ENCODE assay signal across 1 cellular context in the genomic region with DNA sequence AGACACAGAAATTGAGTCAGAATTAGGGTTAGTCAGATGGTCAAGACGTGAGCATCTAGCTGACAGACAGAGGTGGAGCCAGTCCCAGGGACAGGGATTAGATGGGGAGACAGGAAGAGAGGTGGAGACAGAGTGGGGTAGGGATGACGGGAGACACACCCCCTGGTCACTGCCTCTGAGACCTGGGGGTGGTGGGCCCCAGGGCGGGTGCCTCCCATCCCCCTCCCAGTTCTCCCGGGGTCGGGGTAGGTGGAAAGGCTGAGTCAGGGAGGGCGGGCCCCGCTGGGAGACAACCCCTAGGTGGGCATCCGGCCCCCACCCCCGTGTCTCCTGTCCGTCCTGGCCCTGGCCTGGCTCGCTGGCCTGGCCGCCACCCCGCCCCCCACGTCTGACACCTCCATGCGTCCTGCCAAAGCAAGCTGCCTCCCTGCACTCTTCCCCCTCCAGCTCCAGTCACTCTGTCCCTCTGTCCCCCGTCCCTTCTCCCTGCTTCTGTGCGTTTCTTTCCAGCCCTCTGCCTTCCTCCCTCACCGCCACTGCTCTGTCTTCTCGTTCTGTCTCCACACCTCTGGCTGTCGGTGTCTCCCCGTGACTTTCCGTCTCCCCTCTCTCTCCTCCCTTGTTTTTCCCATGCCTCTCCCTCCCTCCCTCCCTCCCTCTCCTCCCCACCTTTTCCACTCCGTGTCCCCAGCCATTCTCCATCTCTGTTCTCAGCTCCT.
TF ChIP-seq lines count a peak whose summit lies in the region.

No MANE protein-coding gene starts in this region.

TF ChIP-seq in HepG2, 621 proteins besides CTCF, POLR2A, EP300 and RAD21 (continued from another document and continues in another):
- TF ChIP-seq, protein P1, sequence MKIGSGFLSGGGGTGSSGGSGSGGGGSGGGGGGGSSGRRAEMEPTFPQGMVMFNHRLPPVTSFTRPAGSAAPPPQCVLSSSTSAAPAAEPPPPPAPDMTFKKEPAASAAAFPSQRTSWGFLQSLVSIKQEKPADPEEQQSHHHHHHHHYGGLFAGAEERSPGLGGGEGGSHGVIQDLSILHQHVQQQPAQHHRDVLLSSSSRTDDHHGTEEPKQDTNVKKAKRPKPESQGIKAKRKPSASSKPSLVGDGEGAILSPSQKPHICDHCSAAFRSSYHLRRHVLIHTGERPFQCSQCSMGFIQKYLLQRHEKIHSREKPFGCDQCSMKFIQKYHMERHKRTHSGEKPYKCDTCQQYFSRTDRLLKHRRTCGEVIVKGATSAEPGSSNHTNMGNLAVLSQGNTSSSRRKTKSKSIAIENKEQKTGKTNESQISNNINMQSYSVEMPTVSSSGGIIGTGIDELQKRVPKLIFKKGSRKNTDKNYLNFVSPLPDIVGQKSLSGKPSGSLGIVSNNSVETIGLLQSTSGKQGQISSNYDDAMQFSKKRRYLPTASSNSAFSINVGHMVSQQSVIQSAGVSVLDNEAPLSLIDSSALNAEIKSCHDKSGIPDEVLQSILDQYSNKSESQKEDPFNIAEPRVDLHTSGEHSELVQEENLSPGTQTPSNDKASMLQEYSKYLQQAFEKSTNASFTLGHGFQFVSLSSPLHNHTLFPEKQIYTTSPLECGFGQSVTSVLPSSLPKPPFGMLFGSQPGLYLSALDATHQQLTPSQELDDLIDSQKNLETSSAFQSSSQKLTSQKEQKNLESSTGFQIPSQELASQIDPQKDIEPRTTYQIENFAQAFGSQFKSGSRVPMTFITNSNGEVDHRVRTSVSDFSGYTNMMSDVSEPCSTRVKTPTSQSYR (CRISPR knock-in tag; IDR thresholded peaks at IDR 0.05; ENCODE audit: borderline replicate concordance) = peak; percentile 91
- TF ChIP-seq ZFY (CRISPR knock-in tag; IDR thresholded peaks at IDR 0.05) = 0 out of 2 replicates have a peak, but pooled peaks have one; percentile 30
- TF ChIP-seq, protein P2, sequence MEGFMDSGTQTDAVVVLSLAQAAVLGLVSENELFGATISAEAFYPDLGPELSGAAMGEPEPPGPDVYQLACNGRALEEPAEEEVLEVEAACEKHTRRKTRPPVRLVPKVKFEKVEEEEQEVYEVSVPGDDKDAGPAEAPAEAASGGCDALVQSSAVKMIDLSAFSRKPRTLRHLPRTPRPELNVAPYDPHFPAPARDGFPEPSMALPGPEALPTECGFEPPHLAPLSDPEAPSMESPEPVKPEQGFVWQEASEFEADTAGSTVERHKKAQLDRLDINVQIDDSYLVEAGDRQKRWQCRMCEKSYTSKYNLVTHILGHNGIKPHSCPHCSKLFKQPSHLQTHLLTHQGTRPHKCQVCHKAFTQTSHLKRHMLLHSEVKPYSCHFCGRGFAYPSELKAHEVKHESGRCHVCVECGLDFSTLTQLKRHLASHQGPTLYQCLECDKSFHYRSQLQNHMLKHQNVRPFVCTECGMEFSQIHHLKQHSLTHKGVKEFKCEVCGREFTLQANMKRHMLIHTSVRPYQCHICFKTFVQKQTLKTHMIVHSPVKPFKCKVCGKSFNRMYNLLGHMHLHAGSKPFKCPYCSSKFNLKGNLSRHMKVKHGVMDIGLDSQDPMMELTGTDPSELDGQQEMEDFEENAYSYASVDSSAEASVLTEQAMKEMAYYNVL (CRISPR knock-in tag; IDR thresholded peaks at IDR 0.05; ENCODE audit: borderline replicate concordance) = peak; percentile 63; the same call in 1 of the 2 replicates
- no peak for TF ChIP-seq GFI1 (CRISPR knock-in tag; IDR thresholded peaks at IDR 0.05; ENCODE audit: borderline replicate concordance)
- TF ChIP-seq, protein P3, sequence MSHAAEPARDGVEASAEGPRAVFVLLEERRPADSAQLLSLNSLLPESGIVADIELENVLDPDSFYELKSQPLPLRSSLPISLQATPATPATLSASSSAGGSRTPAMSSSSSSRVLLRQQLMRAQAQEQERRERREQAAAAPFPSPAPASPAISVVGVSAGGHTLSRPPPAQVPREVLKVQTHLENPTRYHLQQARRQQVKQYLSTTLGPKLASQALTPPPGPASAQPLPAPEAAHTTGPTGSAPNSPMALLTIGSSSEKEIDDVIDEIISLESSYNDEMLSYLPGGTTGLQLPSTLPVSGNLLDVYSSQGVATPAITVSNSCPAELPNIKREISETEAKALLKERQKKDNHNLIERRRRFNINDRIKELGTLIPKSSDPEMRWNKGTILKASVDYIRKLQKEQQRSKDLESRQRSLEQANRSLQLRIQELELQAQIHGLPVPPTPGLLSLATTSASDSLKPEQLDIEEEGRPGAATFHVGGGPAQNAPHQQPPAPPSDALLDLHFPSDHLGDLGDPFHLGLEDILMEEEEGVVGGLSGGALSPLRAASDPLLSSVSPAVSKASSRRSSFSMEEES (CRISPR knock-in tag; IDR thresholded peaks at IDR 0.05) = peak; percentile 77
- TF ChIP-seq PRPF4 (IDR thresholded peaks at IDR 0.05; ENCODE audit: low read depth, low read length, poor library complexity, severe bottlenecking) = no peak
- TF ChIP-seq MIER3 (CRISPR knock-in tag; IDR thresholded peaks at IDR 0.05; ENCODE audit: borderline replicate concordance) = peak; percentile 43; the same call in 1 of the 2 replicates
- TF ChIP-seq, protein P4, sequence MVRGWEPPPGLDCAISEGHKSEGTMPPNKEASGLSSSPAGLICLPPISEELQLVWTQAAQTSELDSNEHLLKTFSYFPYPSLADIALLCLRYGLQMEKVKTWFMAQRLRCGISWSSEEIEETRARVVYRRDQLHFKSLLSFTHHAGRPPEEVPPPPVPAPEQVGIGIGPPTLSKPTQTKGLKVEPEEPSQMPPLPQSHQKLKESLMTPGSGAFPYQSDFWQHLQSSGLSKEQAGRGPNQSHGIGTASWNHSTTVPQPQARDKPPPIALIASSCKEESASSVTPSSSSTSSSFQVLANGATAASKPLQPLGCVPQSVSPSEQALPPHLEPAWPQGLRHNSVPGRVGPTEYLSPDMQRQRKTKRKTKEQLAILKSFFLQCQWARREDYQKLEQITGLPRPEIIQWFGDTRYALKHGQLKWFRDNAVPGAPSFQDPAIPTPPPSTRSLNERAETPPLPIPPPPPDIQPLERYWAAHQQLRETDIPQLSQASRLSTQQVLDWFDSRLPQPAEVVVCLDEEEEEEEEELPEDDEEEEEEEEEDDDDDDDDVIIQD (CRISPR knock-in tag; IDR thresholded peaks at IDR 0.05; ENCODE audit: low read depth) = peak; percentile 41; the same call in 1 of the 2 replicates
- TF ChIP-seq, protein P5, sequence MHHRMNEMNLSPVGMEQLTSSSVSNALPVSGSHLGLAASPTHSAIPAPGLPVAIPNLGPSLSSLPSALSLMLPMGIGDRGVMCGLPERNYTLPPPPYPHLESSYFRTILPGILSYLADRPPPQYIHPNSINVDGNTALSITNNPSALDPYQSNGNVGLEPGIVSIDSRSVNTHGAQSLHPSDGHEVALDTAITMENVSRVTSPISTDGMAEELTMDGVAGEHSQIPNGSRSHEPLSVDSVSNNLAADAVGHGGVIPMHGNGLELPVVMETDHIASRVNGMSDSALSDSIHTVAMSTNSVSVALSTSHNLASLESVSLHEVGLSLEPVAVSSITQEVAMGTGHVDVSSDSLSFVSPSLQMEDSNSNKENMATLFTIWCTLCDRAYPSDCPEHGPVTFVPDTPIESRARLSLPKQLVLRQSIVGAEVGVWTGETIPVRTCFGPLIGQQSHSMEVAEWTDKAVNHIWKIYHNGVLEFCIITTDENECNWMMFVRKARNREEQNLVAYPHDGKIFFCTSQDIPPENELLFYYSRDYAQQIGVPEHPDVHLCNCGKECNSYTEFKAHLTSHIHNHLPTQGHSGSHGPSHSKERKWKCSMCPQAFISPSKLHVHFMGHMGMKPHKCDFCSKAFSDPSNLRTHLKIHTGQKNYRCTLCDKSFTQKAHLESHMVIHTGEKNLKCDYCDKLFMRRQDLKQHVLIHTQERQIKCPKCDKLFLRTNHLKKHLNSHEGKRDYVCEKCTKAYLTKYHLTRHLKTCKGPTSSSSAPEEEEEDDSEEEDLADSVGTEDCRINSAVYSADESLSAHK (CRISPR knock-in tag; IDR thresholded peaks at IDR 0.05; ENCODE audit: borderline replicate concordance) = no peak
- peak; percentile 30; the same call in 1 of the 2 replicates for TF ChIP-seq MXD4 (CRISPR knock-in tag; IDR thresholded peaks at IDR 0.05)
- no peak for TF ChIP-seq HOXA9 (CRISPR knock-in tag; IDR thresholded peaks at IDR 0.05; ENCODE audit: borderline replicate concordance)
- TF ChIP-seq ISL2 (CRISPR knock-in tag; IDR thresholded peaks at IDR 0.05) = no peak
- TF ChIP-seq ZNF326 (CRISPR knock-in tag; IDR thresholded peaks at IDR 0.05; ENCODE audit: borderline replicate concordance) = peak; percentile 93
- TF ChIP-seq, protein P6, sequence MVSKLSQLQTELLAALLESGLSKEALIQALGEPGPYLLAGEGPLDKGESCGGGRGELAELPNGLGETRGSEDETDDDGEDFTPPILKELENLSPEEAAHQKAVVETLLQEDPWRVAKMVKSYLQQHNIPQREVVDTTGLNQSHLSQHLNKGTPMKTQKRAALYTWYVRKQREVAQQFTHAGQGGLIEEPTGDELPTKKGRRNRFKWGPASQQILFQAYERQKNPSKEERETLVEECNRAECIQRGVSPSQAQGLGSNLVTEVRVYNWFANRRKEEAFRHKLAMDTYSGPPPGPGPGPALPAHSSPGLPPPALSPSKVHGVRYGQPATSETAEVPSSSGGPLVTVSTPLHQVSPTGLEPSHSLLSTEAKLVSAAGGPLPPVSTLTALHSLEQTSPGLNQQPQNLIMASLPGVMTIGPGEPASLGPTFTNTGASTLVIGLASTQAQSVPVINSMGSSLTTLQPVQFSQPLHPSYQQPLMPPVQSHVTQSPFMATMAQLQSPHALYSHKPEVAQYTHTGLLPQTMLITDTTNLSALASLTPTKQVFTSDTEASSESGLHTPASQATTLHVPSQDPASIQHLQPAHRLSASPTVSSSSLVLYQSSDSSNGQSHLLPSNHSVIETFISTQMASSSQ (IDR thresholded peaks at IDR 0.05; ENCODE audit: low read depth) = no peak
- TF ChIP-seq, protein P6 (CRISPR knock-in tag; IDR thresholded peaks at IDR 0.05; ENCODE audit: borderline replicate concordance) = peak; percentile 46; the same call in 1 of the 2 replicates
- no peak for TF ChIP-seq RAD51 (IDR thresholded peaks at IDR 0.05; ENCODE audit: borderline replicate concordance)
- TF ChIP-seq FOSL2 (CRISPR knock-in tag; IDR thresholded peaks at IDR 0.05) = peak; percentile 90
- TF ChIP-seq ZNF614 (CRISPR knock-in tag; IDR thresholded peaks at IDR 0.05; ENCODE audit: borderline replicate concordance) = peak; percentile 45; the same call in 1 of the 2 replicates
- 0 out of 2 replicates have a peak, but pooled peaks have one; percentile 59 for TF ChIP-seq ZC3H4 (CRISPR knock-in tag; IDR thresholded peaks at IDR 0.05; ENCODE audit: borderline replicate concordance)
- TF ChIP-seq, protein P7, sequence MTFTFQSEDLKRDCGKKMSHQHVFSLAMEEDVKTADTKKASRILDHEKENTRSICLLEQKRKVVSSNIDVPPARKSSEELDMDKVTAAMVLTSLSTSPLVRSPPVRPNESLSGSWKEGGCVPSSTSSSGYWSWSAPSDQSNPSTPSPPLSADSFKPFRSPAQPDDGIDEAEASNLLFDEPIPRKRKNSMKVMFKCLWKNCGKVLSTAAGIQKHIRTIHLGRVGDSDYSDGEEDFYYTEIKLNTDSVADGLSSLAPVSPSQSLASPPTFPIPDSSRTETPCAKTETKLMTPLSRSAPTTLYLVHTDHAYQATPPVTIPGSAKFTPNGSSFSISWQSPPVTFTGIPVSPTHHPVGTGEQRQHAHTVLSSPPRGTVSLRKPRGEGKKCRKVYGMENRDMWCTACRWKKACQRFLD (CRISPR knock-in tag; IDR thresholded peaks at IDR 0.05; ENCODE audit: borderline replicate concordance) = no peak
- TF ChIP-seq GABPA (IDR thresholded peaks at IDR 0.05; ENCODE audit: low read depth, low read length) = no peak
- TF ChIP-seq GABPA (CRISPR knock-in tag; IDR thresholded peaks at IDR 0.05; ENCODE audit: low read depth) = peak; percentile 53; the same call in 1 of the 2 replicates
- TF ChIP-seq, protein P8, sequence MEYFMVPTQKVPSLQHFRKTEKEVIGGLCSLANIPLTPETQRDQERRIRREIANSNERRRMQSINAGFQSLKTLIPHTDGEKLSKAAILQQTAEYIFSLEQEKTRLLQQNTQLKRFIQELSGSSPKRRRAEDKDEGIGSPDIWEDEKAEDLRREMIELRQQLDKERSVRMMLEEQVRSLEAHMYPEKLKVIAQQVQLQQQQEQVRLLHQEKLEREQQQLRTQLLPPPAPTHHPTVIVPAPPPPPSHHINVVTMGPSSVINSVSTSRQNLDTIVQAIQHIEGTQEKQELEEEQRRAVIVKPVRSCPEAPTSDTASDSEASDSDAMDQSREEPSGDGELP (IDR thresholded peaks at IDR 0.05; ENCODE audit: borderline replicate concordance, low read depth) = peak; percentile 57; the same call in 1 of the 2 replicates
- peak; percentile 51 for TF ChIP-seq GATAD2A (CRISPR knock-in tag; IDR thresholded peaks at IDR 0.05)
- TF ChIP-seq, protein P9, sequence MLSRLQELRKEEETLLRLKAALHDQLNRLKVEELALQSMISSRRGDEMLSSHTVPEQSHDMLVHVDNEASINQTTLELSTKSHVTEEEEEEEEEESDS (CRISPR knock-in tag; IDR thresholded peaks at IDR 0.05; ENCODE audit: borderline replicate concordance) = no peak
- 0 out of 2 replicates have a peak, but pooled peaks have one; percentile 42 for TF ChIP-seq ZNF589 (CRISPR knock-in tag; conservative IDR thresholded peaks at IDR 0.05)
- TF ChIP-seq ZNF780A (CRISPR knock-in tag; IDR thresholded peaks at IDR 0.05) = peak; percentile 97; the same call in 1 of the 2 replicates
- TF ChIP-seq, protein P10, sequence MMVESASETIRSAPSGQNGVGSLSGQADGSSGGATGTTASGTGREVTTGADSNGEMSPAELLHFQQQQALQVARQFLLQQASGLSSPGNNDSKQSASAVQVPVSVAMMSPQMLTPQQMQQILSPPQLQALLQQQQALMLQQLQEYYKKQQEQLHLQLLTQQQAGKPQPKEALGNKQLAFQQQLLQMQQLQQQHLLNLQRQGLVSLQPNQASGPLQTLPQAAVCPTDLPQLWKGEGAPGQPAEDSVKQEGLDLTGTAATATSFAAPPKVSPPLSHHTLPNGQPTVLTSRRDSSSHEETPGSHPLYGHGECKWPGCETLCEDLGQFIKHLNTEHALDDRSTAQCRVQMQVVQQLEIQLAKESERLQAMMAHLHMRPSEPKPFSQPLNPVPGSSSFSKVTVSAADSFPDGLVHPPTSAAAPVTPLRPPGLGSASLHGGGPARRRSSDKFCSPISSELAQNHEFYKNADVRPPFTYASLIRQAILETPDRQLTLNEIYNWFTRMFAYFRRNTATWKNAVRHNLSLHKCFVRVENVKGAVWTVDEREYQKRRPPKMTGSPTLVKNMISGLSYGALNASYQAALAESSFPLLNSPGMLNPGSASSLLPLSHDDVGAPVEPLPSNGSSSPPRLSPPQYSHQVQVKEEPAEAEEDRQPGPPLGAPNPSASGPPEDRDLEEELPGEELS (CRISPR knock-in tag; IDR thresholded peaks at IDR 0.05) = peak; percentile 42
